In the genomic region with DNA sequence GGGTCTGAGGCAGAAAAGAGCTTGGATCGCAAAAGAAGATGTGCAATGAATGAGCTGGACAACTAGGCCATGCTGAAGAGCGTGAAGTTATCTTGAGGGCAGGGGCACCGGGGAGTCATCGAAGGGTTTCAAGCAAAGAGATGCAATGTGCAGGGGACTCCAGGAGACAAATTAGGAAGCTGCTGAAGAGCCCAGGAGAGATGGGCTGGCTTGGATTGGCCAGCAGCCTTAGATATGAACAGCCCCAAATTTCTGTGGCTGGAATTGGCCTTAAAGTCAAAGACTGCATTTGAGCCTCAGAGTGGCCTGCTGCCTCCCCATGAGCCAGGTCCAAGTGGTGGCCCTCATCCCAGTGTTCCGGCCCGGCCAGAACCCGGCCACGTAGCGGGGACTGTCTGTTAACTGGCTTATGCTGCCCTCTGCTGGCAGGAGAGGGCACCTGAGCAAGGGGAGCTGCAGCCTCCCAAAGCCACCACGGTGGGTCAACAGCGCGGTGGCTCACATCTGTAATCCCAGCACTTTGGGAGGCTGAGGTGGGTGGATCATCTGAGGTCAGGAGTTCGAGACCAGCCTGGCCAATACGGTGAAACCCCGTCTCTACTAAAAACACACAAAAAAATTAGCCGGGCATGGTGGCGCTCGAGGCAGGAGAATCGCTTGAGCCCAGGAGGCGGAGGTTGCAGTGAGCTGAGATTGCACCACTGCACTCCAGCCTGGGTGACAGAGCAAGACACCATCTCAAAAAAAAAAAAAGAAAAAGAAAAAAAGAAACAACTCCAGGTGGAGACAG, we compare ENCODE assay signal across 8 cellular contexts. TPM values are rescaled to one million over a fixed set of nuclear protein-coding genes. Genes with fewer than 3 reads are reported as not detected.
A peak's percentile ranks its signal among the peaks of the same experiment; 100 is the strongest.
DNase-seq lines count a peak whose midpoint lies in the region; ATAC-seq lines count a peak whose summit lies in the region.
"Not testable (repeated sequence)": the region's sequence is repeated elsewhere in the genome, so short reads cannot be mapped to it uniquely, and the experiment has no call there.

No MANE protein-coding gene starts in this region.

- H3K4me3 Mint-ChIP-seq in activated CD4-positive, alpha-beta memory T cell treated with anti-CD3 and anti-CD28 coated beads, Interleukin-2, amount 10 ng/mL, durations not matched to agents 7 days and 5 days = not testable (repeated sequence)

- H3K27ac Mint-ChIP-seq in activated CD4-positive, alpha-beta memory T cell treated with anti-CD3 and anti-CD28 coated beads, Interleukin-2, amount 10 ng/mL, durations not matched to agents 7 days and 5 days = not testable (repeated sequence)

- H3K36me3 Mint-ChIP-seq in activated CD4-positive, alpha-beta memory T cell treated with anti-CD3 and anti-CD28 coated beads, Interleukin-2, amount 10 ng/mL, durations not matched to agents 7 days and 5 days (ENCODE audit: low read depth) = not testable (repeated sequence)

- not testable (repeated sequence) for H3K4me1 Mint-ChIP-seq in activated CD4-positive, alpha-beta memory T cell treated with anti-CD3 and anti-CD28 coated beads, Interleukin-2, amount 10 ng/mL, durations not matched to agents 7 days and 5 days

- ATAC-seq in GM19467 (IDR thresholded peaks at IDR 0.05; ENCODE audit: unreplicated experiment) = peak; percentile 94
- peak; percentile 95 for ATAC-seq in HG03565 (IDR thresholded peaks at IDR 0.05; ENCODE audit: unreplicated experiment)

- POLR2A ChIA-PET in activated CD4-positive, alpha-beta memory T cell treated with anti-CD3 and anti-CD28 coated beads, Interleukin-2, amount 10 ng/mL, durations not matched to agents 7 days and 5 days (lab: Charles Lee) = interaction anchor here (0.6 kb wide), 1 partner anchor 29 kb away, joined by 3 read pairs; no protein-coding TSS in a partner anchor

- DNase-seq in COR-L47 (lab: John Stamatoyannopoulos, UW) = peak; percentile 69
- peak; percentile 28 for DNase-seq in NCI-H82 treated with DMSO at 0.1 percent for 48 hours (lab: John Stamatoyannopoulos, UW; ENCODE audit: unreplicated experiment)
- DNase-seq in activated CD4-positive, alpha-beta memory T cell treated with anti-CD3 and anti-CD28 coated beads, Interleukin-2, amount 10 ng/mL, durations not matched to agents 7 days and 5 days = peak; percentile 77
- peak; percentile 69 for DNase-seq in effector CD4-positive, alpha-beta T cell
- DNase-seq in medulla oblongata (ENCODE audit: extremely low spot score) = peak; percentile 92
- peak; percentile 58 for DNase-seq in stimulated activated CD8-positive, alpha-beta memory T cell treated with anti-CD3 and anti-CD28 coated beads, Interleukin-15, amount 100 ng/mL, for 1 hour (ENCODE audit: low read depth)

- H3K27me3 Mint-ChIP-seq in activated CD4-positive, alpha-beta memory T cell treated with anti-CD3 and anti-CD28 coated beads, Interleukin-2, amount 10 ng/mL, durations not matched to agents 7 days and 5 days = peaks cover 14% of the 10 kb centered on the region

- H3K9me3 Mint-ChIP-seq in activated CD4-positive, alpha-beta memory T cell treated with anti-CD3 and anti-CD28 coated beads, Interleukin-2, amount 10 ng/mL, durations not matched to agents 7 days and 5 days = not testable (repeated sequence)

- CTCF ChIA-PET in activated CD4-positive, alpha-beta memory T cell treated with anti-CD3 and anti-CD28 coated beads, Interleukin-2, amount 10 ng/mL, durations not matched to agents 7 days and 5 days (lab: Charles Lee) = interaction anchor here (0.5 to 3.7 kb wide), 31 partner anchors 9 to 377 kb away, joined by 3 to 92 read pairs (median 4); partner anchors contain the start of genes DEFB123 and DEFB124

RNA-seq across cellular contexts. Expression of gene HM13, which starts 11.2 kb away (rescaled TPM):
- total RNA-seq in activated CD4-positive, alpha-beta memory T cell treated with anti-CD3 and anti-CD28 coated beads, Interleukin-2, amount 10 ng/mL, durations not matched to agents 7 days and 5 days = 100 to 1,000 TPM; 162 to 165 TPM

RNA-seq across cellular contexts. Expression of gene REM1, which starts 28.0 kb away (rescaled TPM):
- total RNA-seq in activated CD4-positive, alpha-beta memory T cell treated with anti-CD3 and anti-CD28 coated beads, Interleukin-2, amount 10 ng/mL, durations not matched to agents 7 days and 5 days = not detected

RNA-seq across cellular contexts. Expression of gene DEFB124, which starts 28.2 kb away (rescaled TPM):
- total RNA-seq in activated CD4-positive, alpha-beta memory T cell treated with anti-CD3 and anti-CD28 coated beads, Interleukin-2, amount 10 ng/mL, durations not matched to agents 7 days and 5 days = not detected

Comparison
In these comparisons a context has a peak if more than half of its experiments do, and no peak if none do; other contexts are left out.
1. Peak in every context shown above with its lines: DNase-seq and ATAC-seq.
2. DNase-seq: peak in every context shown above with its lines; median percentile 92 in medulla oblongata; 77 in activated CD4-positive, alpha-beta memory T cell treated with anti-CD3 and anti-CD28 coated beads, Interleukin-2, amount 10 ng/mL, durations not matched to agents 7 days and 5 days; 69 in COR-L47; 69 in effector CD4-positive, alpha-beta T cell; 58 in stimulated activated CD8-positive, alpha-beta memory T cell treated with anti-CD3 and anti-CD28 coated beads, Interleukin-15, amount 100 ng/mL, for 1 hour; 28 in NCI-H82 treated with DMSO at 0.1 percent for 48 hours.